In the genomic region with DNA sequence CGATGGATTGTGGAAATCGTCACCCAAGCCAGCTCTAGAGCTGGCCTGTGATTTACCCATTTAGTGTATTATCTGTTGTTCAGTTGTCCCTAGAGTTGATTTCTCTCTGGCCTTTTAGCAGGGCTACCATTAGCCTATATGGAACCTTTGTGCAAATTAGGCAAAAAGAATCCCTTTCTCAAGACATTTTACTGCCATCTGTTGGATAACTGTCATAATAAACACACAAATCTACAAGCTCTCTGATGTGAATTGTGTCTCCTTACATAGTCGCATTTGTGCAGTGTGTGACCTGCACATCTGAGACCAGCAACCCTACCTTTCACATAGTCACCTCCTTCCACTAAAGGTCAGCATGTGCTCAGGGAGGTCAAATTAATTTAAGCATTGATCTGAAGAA, we compare ENCODE assay signal across 8 cellular contexts. TPM values are rescaled to one million over a fixed set of nuclear protein-coding genes. Genes with fewer than 3 reads are reported as not detected.
DNase-seq lines count a peak whose midpoint lies in the region; ATAC-seq, FAIRE-seq and TF ChIP-seq lines count a peak whose summit lies in the region.

No MANE protein-coding gene starts in this region.

- no peak overlapping the region for H3K4me2 ChIP-seq in SU-DHL-6 (ENCODE audit: low read depth, low read length, poor library complexity, severe bottlenecking)

- no peak overlapping the region for H2AFZ ChIP-seq in SU-DHL-6 (ENCODE audit: low read depth, low read length, severe bottlenecking)

- no peaks in the 10 kb centered on the region for H4K20me1 ChIP-seq in SU-DHL-6 (ENCODE audit: low read depth, low read length)

- no peak overlapping the region for H3K9ac ChIP-seq in SU-DHL-6 (ENCODE audit: low read length)

- FAIRE-seq in D721Med (lab: Jason Lieb, UNC) = peak; percentile 98
- no peak for FAIRE-seq in HTR-8/SVneo (lab: Jason Lieb, UNC)

- ATAC-seq in left lobe of liver (peak; percentile 61), HG02884 (IDR thresholded peaks at IDR 0.05; ENCODE audit: unreplicated experiment) (no peak)

- no peak overlapping the region for H3K4me3 ChIP-seq in Jurkat, Clone E6-1 (ENCODE audit: low read length)
- no peak overlapping the region for H3K4me3 ChIP-seq in SU-DHL-6 (ENCODE audit: insufficient read depth, low read length, poor library complexity, severe bottlenecking)

- no peaks in the 10 kb centered on the region for H3K27me3 ChIP-seq in SU-DHL-6 (ENCODE audit: low read length)

- H3K79me2 ChIP-seq in SU-DHL-6 (ENCODE audit: insufficient read depth, low read length) = no peaks in the 10 kb centered on the region

- H3F3A ChIP-seq in SU-DHL-6 (ENCODE audit: insufficient read depth) = no peaks in the 10 kb centered on the region

- DNase-seq in D721Med (ENCODE audit: insufficient read length, low spot score) = no peak
- DNase-seq in Jurkat, Clone E6-1 (ENCODE audit: low read depth, low spot score) = peak; percentile 29
- DNase-seq in left lobe of liver (ENCODE audit: low spot score) = no peak
- no peak for DNase-seq in activated CD4-positive, CD25-positive, alpha-beta regulatory T cell treated with anti-CD3 and anti-CD28 coated beads, Interleukin-2, amount 50 U/mL, for 72 hours
- no peak for DNase-seq in HTR-8/SVneo (ENCODE audit: insufficient read length, low spot score)
- no peak for DNase-seq in NCI-H2029 treated with DMSO at 0.1 percent for 48 hours (lab: John Stamatoyannopoulos, UW)

- no peaks in the 10 kb centered on the region for H3K9me2 ChIP-seq in SU-DHL-6 (replicated peaks; ENCODE audit: insufficient read depth, low read length)

- TF ChIP-seq CTCF in D721Med (IDR thresholded peaks at IDR 0.05; ENCODE audit: insufficient read depth, missing control alignments) = peak; percentile 10
- peak; percentile 20 for TF ChIP-seq CTCF in SU-DHL-6 (IDR thresholded peaks at IDR 0.05; ENCODE audit: insufficient read depth, low read length, poor library complexity, severe bottlenecking)

- H3K36me3 ChIP-seq in SU-DHL-6 (ENCODE audit: low read length) = no peaks in the 10 kb centered on the region

- no peak overlapping the region for H3K27ac ChIP-seq in SU-DHL-6 (ENCODE audit: low read depth, low read length)

- no peaks in the 10 kb centered on the region for H3K9me3 ChIP-seq in SU-DHL-6 (ENCODE audit: insufficient read depth, low read length)

RNA-seq across cellular contexts. Expression of gene LOXHD1, which starts 34.0 kb away (rescaled TPM):
- polyA plus RNA-seq in Jurkat, Clone E6-1 (2012; ENCODE audit: insufficient read depth, insufficient read length) = not detected
- total RNA-seq in left lobe of liver = not detected
